ENCODE assay signal across 8 cellular contexts in genomic region chr2:68466778-68467076, GRCh38. TPM values are rescaled to one million over a fixed set of nuclear protein-coding genes. Genes with fewer than 3 reads are reported as not detected.
A peak's percentile ranks its signal among the peaks of the same experiment; 100 is the strongest.
DNase-seq lines count a peak whose midpoint lies in the region; ATAC-seq, FAIRE-seq and TF ChIP-seq lines count a peak whose summit lies in the region.

No MANE protein-coding gene starts in this region.

- no peaks in the 10 kb centered on the region for H3K9me3 Mint-ChIP-seq in Calu3 (ENCODE audit: low read depth, unreplicated experiment)
- H3K9me3 Mint-ChIP-seq in activated naive CD8-positive, alpha-beta T cell treated with anti-CD3 and anti-CD28 coated beads, Interleukin-2, amount 50 U/mL, for 24 hours, result no peaks in the 10 kb centered on the region

- TF ChIP-seq CTCF in Calu3 (IDR thresholded peaks at IDR 0.05; ENCODE audit: unreplicated experiment), result no peak
- TF ChIP-seq CTCF in keratinocyte (optimal IDR thresholded peaks at IDR 0.05 in 1 of 3, IDR thresholded peaks at IDR 0.05 in 1 of 3, conservative IDR thresholded peaks at IDR 0.05 in 1 of 3; ENCODE audit: extremely low read depth in 1 of 3, insufficient read depth in 2 of 3, low read length in 3 of 3), result no peak

- intact Hi-C loops in Calu3 (cut with micrococcal nuclease; ENCODE audit: unreplicated experiment), result loop anchor here (5.0 to 10.0 kb wide), 2 partner anchors 441 to 1192 kb away; no protein-coding TSS in a partner anchor

- H3K27me3 ChIP-seq in keratinocyte (ENCODE audit: control insufficient read depth, extremely low read depth, insufficient read depth, low read length), result no peaks in the 10 kb centered on the region

- dilution Hi-C loops in keratinocyte (cut with MboI; ENCODE audit: extremely low pct_ligation_motif_present, low sequenced_read_pairs), result no loop called here

- H3K27me3 Mint-ChIP-seq in Calu3 (ENCODE audit: unreplicated experiment), result no peaks in the 10 kb centered on the region
- H3K27me3 Mint-ChIP-seq in activated naive CD8-positive, alpha-beta T cell treated with anti-CD3 and anti-CD28 coated beads, Interleukin-2, amount 50 U/mL, for 24 hours, result no peaks in the 10 kb centered on the region

- H3K36me3 Mint-ChIP-seq in Calu3 (ENCODE audit: insufficient read depth, unreplicated experiment), result peaks cover 23% of the 10 kb centered on the region
- H3K36me3 Mint-ChIP-seq in activated naive CD8-positive, alpha-beta T cell treated with anti-CD3 and anti-CD28 coated beads, Interleukin-2, amount 50 U/mL, for 24 hours (ENCODE audit: low read depth), result peaks cover 2% of the 10 kb centered on the region

- FAIRE-seq in keratinocyte (lab: Jason Lieb, UNC), result no peak

- no peaks in the 10 kb centered on the region for H3K9me3 ChIP-seq in keratinocyte (ENCODE audit: control insufficient read depth, low read depth, low read length)

- peaks cover 3% of the 10 kb centered on the region for H3K9me1 ChIP-seq in keratinocyte (ENCODE audit: control insufficient read depth, extremely low read depth, insufficient read depth, low read length)

- H3K27ac Mint-ChIP-seq in Calu3 (ENCODE audit: unreplicated experiment), result peak overlapping the region; percentile 94
- peak overlapping the region; percentile 92 for H3K27ac Mint-ChIP-seq in activated naive CD8-positive, alpha-beta T cell treated with anti-CD3 and anti-CD28 coated beads, Interleukin-2, amount 50 U/mL, for 24 hours

- peak overlapping the region; percentile 99 for H2AFZ ChIP-seq in keratinocyte (ENCODE audit: control insufficient read depth, low read length)

- BruUV-seq in Calu3 (replicated peaks; lab: Mats Ljungman, UMichigan), result TSS peak; percentile 77

- H3K4me3 ChIP-seq in keratinocyte (ENCODE audit: control insufficient read depth in 2 of 3, extremely low read depth in 1 of 3, insufficient read depth in 2 of 3, low read depth in 1 of 3, low read length in 3 of 3), result peak overlapping the region; percentile 71 to 97 (median 96)

- H3K27ac ChIP-seq in keratinocyte (ENCODE audit: control insufficient read depth, insufficient read depth, low read length) (peak overlapping the region; percentile 99), substantia nigra (ENCODE audit: low read depth, low read length, poor library complexity, severe bottlenecking) (peak overlapping the region; percentile 75)

- no peak for DNase-seq in Calu3
- no peak for DNase-seq in activated naive CD8-positive, alpha-beta T cell treated with anti-CD3 and anti-CD28 coated beads, Interleukin-2, amount 50 U/mL, for 24 hours
- DNase-seq in keratinocyte (ENCODE audit: low read depth, low spot score), result no peak
- DNase-seq in substantia nigra (lab: John Stamatoyannopoulos, UW), result peak in 4 of 49 donors; percentile 38 to 84 (median 48)
- DNase-seq in activated effector memory CD4-positive, alpha-beta T cell treated with anti-CD3 and anti-CD28 coated beads, Interleukin-2, amount 50 U/mL, for 16 hours, result no peak
- no peak for DNase-seq in NCI-H82 treated with DMSO at 0.1 percent for 48 hours (lab: John Stamatoyannopoulos, UW; ENCODE audit: unreplicated experiment)
- no peak for DNase-seq in RKO (ENCODE audit: low spot score)

- peak overlapping the region; percentile 93 for H3K4me3 Mint-ChIP-seq in Calu3 (ENCODE audit: low read depth, unreplicated experiment)
- H3K4me3 Mint-ChIP-seq in activated naive CD8-positive, alpha-beta T cell treated with anti-CD3 and anti-CD28 coated beads, Interleukin-2, amount 50 U/mL, for 24 hours, result peak overlapping the region; percentile 98

- peaks cover 10% of the 10 kb centered on the region for H3K79me2 ChIP-seq in keratinocyte (ENCODE audit: control insufficient read depth, insufficient read depth, low read length)

- H3K4me2 ChIP-seq in keratinocyte (ENCODE audit: control insufficient read depth, extremely low read depth, insufficient read depth, low read depth, low read length), result peak overlapping the region; percentile 100

- peak; percentile 33 for ATAC-seq in HG02943 (IDR thresholded peaks at IDR 0.05; ENCODE audit: low read depth, unreplicated experiment)
- ATAC-seq in activated naive CD8-positive, alpha-beta T cell treated with anti-CD3 and anti-CD28 coated beads, Interleukin-2, amount 50 U/mL, for 24 hours, result peak; percentile 11

- CTCF ChIA-PET in Calu3 (lab: Charles Lee), result interaction anchor here (0.6 to 1.4 kb wide), 7 partner anchors 21 to 441 kb away, joined by 3 to 16 read pairs (median 5); no protein-coding TSS in a partner anchor

- no peaks in the 10 kb centered on the region for H4K20me1 ChIP-seq in keratinocyte (ENCODE audit: control insufficient read depth, extremely low read depth, insufficient read depth, low read length)

- peaks cover 21% of the 10 kb centered on the region for H3K4me1 Mint-ChIP-seq in Calu3 (ENCODE audit: low read depth, unreplicated experiment)
- peaks cover 57% of the 10 kb centered on the region for H3K4me1 Mint-ChIP-seq in activated naive CD8-positive, alpha-beta T cell treated with anti-CD3 and anti-CD28 coated beads, Interleukin-2, amount 50 U/mL, for 24 hours

- H3K9ac ChIP-seq in keratinocyte (ENCODE audit: control insufficient read depth, extremely low read depth, insufficient read depth, low read length), result peak overlapping the region; percentile 98

- peaks cover 38% of the 10 kb centered on the region for H3K4me1 ChIP-seq in keratinocyte (ENCODE audit: control insufficient read depth, extremely low read depth, insufficient read depth, low read length)

- H3K36me3 ChIP-seq in keratinocyte (ENCODE audit: control insufficient read depth in 2 of 2, extremely low read depth in 1 of 2, insufficient read depth in 2 of 2, low read length in 2 of 2), result peaks cover 0 to 2% of the 10 kb centered on the region in 2 experiments

RNA-seq across cellular contexts. Expression of gene FBXO48, which starts 0.4 kb away (rescaled TPM):
- total RNA-seq in Calu3 (2022), result 2.4 and 2.5 TPM in 2 replicates
- 0.85 to 1.9 TPM (median 1.0 TPM) in 3 replicates for polyA plus RNA-seq in keratinocyte
- 0.29 TPM for polyA plus RNA-seq in keratinocyte (2011; ENCODE audit: low read depth)
- polyA plus RNA-seq in keratinocyte (2011; cell fraction: cytosol; rRNA removed), result 0.55 and 1.0 TPM in 2 replicates
- 1.3 and 1.4 TPM in 2 replicates for polyA plus RNA-seq in keratinocyte (2011; cell fraction: nucleus; rRNA removed)
- 0.64 and 0.86 TPM in 2 replicates for polyA plus RNA-seq in keratinocyte (2012; ENCODE audit: low replicate concordance)
- 0.72 to 2.0 TPM (median 1.3 TPM) in 3 replicates for polyA minus RNA-seq in keratinocyte
- polyA minus RNA-seq in keratinocyte (2011; cell fraction: cytosol; rRNA and poly(A)+ RNA removed), result 0.58 TPM
- polyA minus RNA-seq in keratinocyte (2011; cell fraction: nucleus; rRNA and poly(A)+ RNA removed), result 0.63 and 1.3 TPM in 2 replicates

RNA-seq across cellular contexts. Expression of gene APLF, which starts 0.7 kb away (rescaled TPM):
- total RNA-seq in Calu3 (2022), result 4.2 and 4.5 TPM in 2 replicates
- polyA plus RNA-seq in keratinocyte, result 1.6 to 3.0 TPM (median 2.3 TPM) in 3 replicates
- polyA plus RNA-seq in keratinocyte (2011; ENCODE audit: low read depth), result 5.1 TPM
- 1.8 and 3.2 TPM in 2 replicates for polyA plus RNA-seq in keratinocyte (2011; cell fraction: cytosol; rRNA removed)
- 2.9 and 3.5 TPM in 2 replicates for polyA plus RNA-seq in keratinocyte (2011; cell fraction: nucleus; rRNA removed)
- polyA plus RNA-seq in keratinocyte (2012; ENCODE audit: low replicate concordance), result 1.2 and 2.3 TPM in 2 replicates
- polyA minus RNA-seq in keratinocyte, result 0.95 to 4.4 TPM (median 3.1 TPM) in 3 replicates
- polyA minus RNA-seq in keratinocyte (2011; cell fraction: cytosol; rRNA and poly(A)+ RNA removed), result 2.7 TPM
- polyA minus RNA-seq in keratinocyte (2011; cell fraction: nucleus; rRNA and poly(A)+ RNA removed), result 3.8 and 4.8 TPM in 2 replicates
